4 cellular contexts compared by ENCODE assay signal in the genomic region with DNA sequence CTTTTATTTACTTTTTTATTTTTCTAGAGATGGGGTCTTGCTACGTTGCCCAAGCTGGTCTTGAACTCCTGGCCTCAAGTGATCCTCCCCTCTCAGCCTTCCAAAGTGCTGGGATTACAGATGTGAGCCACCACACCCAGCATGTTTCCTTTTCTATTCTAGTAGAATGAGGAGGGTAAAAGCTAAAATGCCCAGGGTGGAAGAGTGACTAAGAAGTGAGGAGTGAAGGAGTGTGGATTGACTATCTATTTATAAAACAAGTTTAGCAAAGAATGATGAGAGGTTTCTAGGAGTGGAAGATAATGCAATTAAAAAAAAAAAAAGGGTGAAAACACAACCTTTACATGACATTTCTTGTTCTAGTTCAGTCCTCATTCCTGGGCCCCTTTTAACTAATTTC.
"Had no signal": no experiment of that assay in that cellular context is flagged by ENCODE, and none has a peak within 500 bp of the region (broad histone marks: within the 10 kb centered on the region; RNA-seq: fewer than 3 reads in every experiment).

No MANE protein-coding gene starts in this region.

- H3K4me2 ChIP-seq: GM23338 had no signal

- H3K4me1 Mint-ChIP-seq: GM23338, H9 had no signal

- H3K4me3 Mint-ChIP-seq: GM23338, H9 had no signal

- H3K9me3 Mint-ChIP-seq: GM23338, H9 had no signal

- H3K27ac Mint-ChIP-seq: GM23338, H9 had no signal

- H3K4me3 ChIP-seq: GM23338 had no signal

- DNase-seq: H9, HCEC 1CT, IMR-90 had no signal

- ATAC-seq: GM23338 had no signal
